ENCODE assay signal across 21 cellular contexts in genomic region chr1:6870086-6870485, GRCh38.
A peak's percentile ranks its signal among the peaks of the same experiment; 100 is the strongest.
DNase-seq lines count a peak whose midpoint lies in the region; ATAC-seq and TF ChIP-seq lines count a peak whose summit lies in the region.
"Had no signal": no experiment of that assay in that cellular context is flagged by ENCODE, and none has a peak within 500 bp of the region (broad histone marks: within the 10 kb centered on the region; RNA-seq: fewer than 3 reads in every experiment).

No MANE protein-coding gene starts in this region.

- no peak overlapping the region for H3K9ac ChIP-seq in KMS-11

- H2AFZ ChIP-seq in KMS-11 (ENCODE audit: low read depth): no peak overlapping the region

- TF ChIP-seq CTCF in KMS-11 (conservative IDR thresholded peaks at IDR 0.05; ENCODE audit: low read depth, low read length) (no peak), chondrocyte (IDR thresholded peaks at IDR 0.05) (no peak)

- H3K9me3 Mint-ChIP-seq in chondrocyte (ENCODE audit: low read depth): no peaks in the 10 kb centered on the region
- H3K9me3 Mint-ChIP-seq: activated T-helper 17 cell treated with anti-CD3 and anti-CD28 coated beads, Interleukin-2, amount 50 U/mL, for 72 hours; CD14-positive monocyte; stimulated activated naive B cell treated with anti-CD40 and anti-IgM and Interleukin-4, amounts not matched to agents 10 μg/mL and 1 μg/mL and 100 μg/mL, for 72 hours had no signal

- no peak overlapping the region for H3K27ac ChIP-seq in KMS-11
- peak overlapping the region; percentile 0 for H3K27ac ChIP-seq in temporal lobe (ENCODE audit: low read depth, low read length)
- H3K27ac ChIP-seq: adrenal gland, esophagus muscularis mucosa, prostate gland, upper lobe of left lung, VCaP had no signal

- H3K4me1 ChIP-seq in KMS-11 (ENCODE audit: low read depth, poor library complexity, severe bottlenecking): peaks cover 68% of the 10 kb centered on the region
- H3K4me1 ChIP-seq: prostate gland had no signal

- no peak overlapping the region for H3K4me3 ChIP-seq in KMS-11 (IDR thresholded peaks at IDR 0.05; ENCODE audit: insufficient read depth, low read depth, low read length)
- H3K4me3 ChIP-seq: adrenal gland, esophagus muscularis mucosa, prostate gland, upper lobe of left lung had no signal

- peaks cover 13% of the 10 kb centered on the region; the same call in 1 of the 2 replicates for H3K79me2 ChIP-seq in KMS-11 (ENCODE audit: insufficient read depth, low read depth)

- peak overlapping the region; percentile 85 for H3K27ac Mint-ChIP-seq in chondrocyte (ENCODE audit: unreplicated experiment)
- H3K27ac Mint-ChIP-seq: activated T-helper 17 cell treated with anti-CD3 and anti-CD28 coated beads, Interleukin-2, amount 50 U/mL, for 72 hours; CD14-positive monocyte; stimulated activated naive B cell treated with anti-CD40 and anti-IgM and Interleukin-4, amounts not matched to agents 10 μg/mL and 1 μg/mL and 100 μg/mL, for 72 hours had no signal

- DNase-seq in chondrocyte (ENCODE audit: low spot score) (no peak), iris pigment epithelial cell (ENCODE audit: low read depth) (peak; percentile 50), NCI-H82 (lab: John Stamatoyannopoulos, UW) (no peak), NCI-H1417 (lab: John Stamatoyannopoulos, UW) (no peak)
- no peak for DNase-seq in activated CD8-positive, alpha-beta memory T cell treated with anti-CD3 and anti-CD28 coated beads, Interleukin-2, amount 50 U/mL, for 4 hours
- DNase-seq: adrenal gland; dermis blood vessel endothelial cell; NCI-H2081 treated with DMSO at 0.1 percent for 48 hours; NCI-H526 treated with DMSO at 0.1 percent for 48 hours; stimulated activated CD4-positive, alpha-beta T cell treated with anti-CD3 and anti-CD28 coated beads, Interleukin-12 subunit alpha, Interleukin-12 subunit beta, amount 100 ng/mL, for 4 hours; stimulated activated naive B cell treated with anti-CD40 and anti-IgM and Interleukin-4, amounts not matched to agents 10 μg/mL and 1 μg/mL and 100 μg/mL, for 72 hours; upper lobe of left lung had no signal

- H3K27me3 Mint-ChIP-seq in chondrocyte (ENCODE audit: low read depth): no peaks in the 10 kb centered on the region
- H3K27me3 Mint-ChIP-seq: activated T-helper 17 cell treated with anti-CD3 and anti-CD28 coated beads, Interleukin-2, amount 50 U/mL, for 72 hours; stimulated activated naive B cell treated with anti-CD40 and anti-IgM and Interleukin-4, amounts not matched to agents 10 μg/mL and 1 μg/mL and 100 μg/mL, for 72 hours had no signal

- H3K4me1 Mint-ChIP-seq in chondrocyte (ENCODE audit: low read depth): peaks cover 89% of the 10 kb centered on the region

- ATAC-seq in HG03039 (IDR thresholded peaks at IDR 0.05; ENCODE audit: unreplicated experiment): no peak
- ATAC-seq: activated T-helper 17 cell treated with anti-CD3 and anti-CD28 coated beads, Interleukin-2, amount 50 U/mL, for 72 hours; left lobe of liver; stimulated activated naive B cell treated with anti-CD40 and anti-IgM and Interleukin-4, amounts not matched to agents 10 μg/mL and 1 μg/mL and 100 μg/mL, for 72 hours had no signal

- peak overlapping the region; percentile 87; the same call in 1 of the 2 replicates for H3K4me2 ChIP-seq in KMS-11

- no peaks in the 10 kb centered on the region for H3K36me3 ChIP-seq in KMS-11 (ENCODE audit: insufficient read depth)
- H3K36me3 ChIP-seq: adrenal gland, prostate gland had no signal

- H3K4me3 Mint-ChIP-seq in chondrocyte (ENCODE audit: unreplicated experiment): no peak overlapping the region
- H3K4me3 Mint-ChIP-seq: activated T-helper 17 cell treated with anti-CD3 and anti-CD28 coated beads, Interleukin-2, amount 50 U/mL, for 72 hours; CD14-positive monocyte; stimulated activated naive B cell treated with anti-CD40 and anti-IgM and Interleukin-4, amounts not matched to agents 10 μg/mL and 1 μg/mL and 100 μg/mL, for 72 hours had no signal

- H3K27me3 ChIP-seq in KMS-11 (ENCODE audit: insufficient read depth, low read depth): no peaks in the 10 kb centered on the region
- H3K27me3 ChIP-seq: adrenal gland, esophagus muscularis mucosa, upper lobe of left lung had no signal

- H4K20me1 ChIP-seq in KMS-11 (ENCODE audit: insufficient read depth): no peaks in the 10 kb centered on the region

- H3K36me3 Mint-ChIP-seq in chondrocyte (ENCODE audit: low read depth): no peaks in the 10 kb centered on the region
